ENCODE assay signal across 1 cellular context in the genomic region with DNA sequence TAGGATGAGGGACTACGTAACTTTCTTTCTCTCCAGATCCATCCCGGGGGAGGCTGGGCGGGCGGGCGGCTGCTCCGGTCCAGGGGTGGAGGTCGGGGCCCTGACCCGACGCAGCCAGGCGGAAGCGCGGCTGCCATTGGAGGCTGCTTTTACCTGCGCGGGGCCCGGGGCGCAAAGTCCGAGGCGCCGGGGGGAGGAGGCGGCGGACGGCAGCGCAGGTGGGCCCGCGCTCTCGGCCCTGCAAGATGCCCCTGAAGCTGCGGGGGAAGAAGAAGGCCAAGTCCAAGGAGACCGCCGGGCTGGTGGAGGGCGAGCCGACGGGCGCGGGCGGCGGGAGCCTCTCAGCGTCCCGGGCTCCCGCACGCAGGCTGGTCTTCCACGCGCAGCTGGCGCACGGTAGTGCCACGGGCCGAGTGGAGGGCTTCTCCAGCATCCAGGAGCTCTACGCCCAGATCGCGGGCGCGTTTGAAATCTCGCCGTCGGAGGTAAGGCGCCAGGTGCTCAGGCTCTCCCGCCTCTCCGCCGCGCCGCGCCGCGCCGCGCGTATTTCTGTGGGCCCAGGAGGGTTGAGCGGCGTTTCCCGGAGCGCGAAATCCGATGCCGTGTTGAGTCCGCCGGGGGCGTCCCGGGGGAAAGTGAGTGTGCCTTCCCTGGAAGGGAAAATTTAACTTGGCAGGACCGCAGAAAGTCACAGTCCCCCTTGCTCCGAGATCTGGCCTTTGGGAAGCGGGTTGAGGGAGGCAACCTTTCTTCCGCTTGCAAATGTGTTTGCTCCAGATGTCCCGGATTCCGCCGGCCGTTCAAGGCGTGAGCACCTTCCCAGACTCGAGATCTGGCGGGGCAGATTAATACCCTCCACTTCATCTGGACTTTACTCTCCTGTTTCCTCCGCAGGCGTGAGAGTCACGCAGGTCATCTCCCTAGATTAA.
A peak's percentile ranks its signal among the peaks of the same experiment; 100 is the strongest.
TF ChIP-seq lines count a peak whose summit lies in the region.

A gene with protein sequence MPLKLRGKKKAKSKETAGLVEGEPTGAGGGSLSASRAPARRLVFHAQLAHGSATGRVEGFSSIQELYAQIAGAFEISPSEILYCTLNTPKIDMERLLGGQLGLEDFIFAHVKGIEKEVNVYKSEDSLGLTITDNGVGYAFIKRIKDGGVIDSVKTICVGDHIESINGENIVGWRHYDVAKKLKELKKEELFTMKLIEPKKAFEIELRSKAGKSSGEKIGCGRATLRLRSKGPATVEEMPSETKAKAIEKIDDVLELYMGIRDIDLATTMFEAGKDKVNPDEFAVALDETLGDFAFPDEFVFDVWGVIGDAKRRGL (plus strand): TSS at position 117 of the 929 bp plus-strand sequence. CDS start 129 bp downstream, at position 246.

TF ChIP-seq in HepG2, 621 proteins besides CTCF, POLR2A, EP300 and RAD21 (continued from another document and continues in another):
- TF ChIP-seq, protein P1, sequence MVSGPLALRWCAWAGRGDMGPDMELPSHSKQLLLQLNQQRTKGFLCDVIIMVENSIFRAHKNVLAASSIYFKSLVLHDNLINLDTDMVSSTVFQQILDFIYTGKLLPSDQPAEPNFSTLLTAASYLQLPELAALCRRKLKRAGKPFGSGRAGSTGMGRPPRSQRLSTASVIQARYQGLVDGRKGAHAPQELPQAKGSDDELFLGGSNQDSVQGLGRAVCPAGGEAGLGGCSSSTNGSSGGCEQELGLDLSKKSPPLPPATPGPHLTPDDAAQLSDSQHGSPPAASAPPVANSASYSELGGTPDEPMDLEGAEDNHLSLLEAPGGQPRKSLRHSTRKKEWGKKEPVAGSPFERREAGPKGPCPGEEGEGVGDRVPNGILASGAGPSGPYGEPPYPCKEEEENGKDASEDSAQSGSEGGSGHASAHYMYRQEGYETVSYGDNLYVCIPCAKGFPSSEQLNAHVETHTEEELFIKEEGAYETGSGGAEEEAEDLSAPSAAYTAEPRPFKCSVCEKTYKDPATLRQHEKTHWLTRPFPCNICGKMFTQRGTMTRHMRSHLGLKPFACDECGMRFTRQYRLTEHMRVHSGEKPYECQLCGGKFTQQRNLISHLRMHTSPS (CRISPR knock-in tag; IDR thresholded peaks at IDR 0.05; ENCODE audit: low read depth): no peak
- TF ChIP-seq ZNF761 (CRISPR knock-in tag; conservative IDR thresholded peaks at IDR 0.05) (no peak), ZNF350 (CRISPR knock-in tag; IDR thresholded peaks at IDR 0.05; ENCODE audit: borderline replicate concordance, low read depth) (no peak), CHD2 (IDR thresholded peaks at IDR 0.05; ENCODE audit: low read depth, low read length) (no peak), HDAC1 (CRISPR knock-in tag; IDR thresholded peaks at IDR 0.05) (peak; percentile 13; the same call in 1 of the 2 replicates), ZFX (CRISPR knock-in tag; IDR thresholded peaks at IDR 0.05; ENCODE audit: low read depth) (peak; percentile 77), ZNF30 (CRISPR knock-in tag; IDR thresholded peaks at IDR 0.05) (no peak; the same call in 1 of the 2 replicates), ZNF678 (CRISPR knock-in tag; IDR thresholded peaks at IDR 0.05) (no peak), CBX2 (IDR thresholded peaks at IDR 0.05; ENCODE audit: low read depth, low read length) (no peak), CBX2 (CRISPR knock-in tag; IDR thresholded peaks at IDR 0.05; ENCODE audit: low read depth) (no peak), NFIB (CRISPR knock-in tag; IDR thresholded peaks at IDR 0.05; ENCODE audit: borderline replicate concordance) (no peak), MED1 (CRISPR knock-in tag; IDR thresholded peaks at IDR 0.05) (peak; percentile 77), SALL1 (CRISPR knock-in tag; IDR thresholded peaks at IDR 0.05) (peak; percentile 77), SCMH1 (CRISPR knock-in tag; IDR thresholded peaks at IDR 0.05; ENCODE audit: borderline replicate concordance) (no peak), NR3C1 (CRISPR knock-in tag; IDR thresholded peaks at IDR 0.05) (no peak), NCOA2 (CRISPR knock-in tag; IDR thresholded peaks at IDR 0.05) (no peak), HMGA1 (CRISPR knock-in tag; conservative IDR thresholded peaks at IDR 0.05) (no peak), MYC (CRISPR knock-in tag; IDR thresholded peaks at IDR 0.05; ENCODE audit: borderline replicate concordance) (peak; percentile 74; the same call in 1 of the 2 replicates), ZNF615 (CRISPR knock-in tag; IDR thresholded peaks at IDR 0.05; ENCODE audit: borderline replicate concordance) (no peak), ZNF333 (CRISPR knock-in tag; IDR thresholded peaks at IDR 0.05; ENCODE audit: borderline replicate concordance) (no peak; the same call in 1 of the 2 replicates), HMG20A (CRISPR knock-in tag; IDR thresholded peaks at IDR 0.05; ENCODE audit: borderline replicate concordance) (peak; percentile 34; the same call in 1 of the 2 replicates), SMAD3 (CRISPR knock-in tag; IDR thresholded peaks at IDR 0.05) (no peak), HNRNPLL (IDR thresholded peaks at IDR 0.05; ENCODE audit: low read depth, low read length, poor library complexity, severe bottlenecking) (peak; percentile 95), ZNF230 (CRISPR knock-in tag; IDR thresholded peaks at IDR 0.05) (peak; percentile 16; the same call in 1 of the 2 replicates), HNF4A (CRISPR knock-in tag; IDR thresholded peaks at IDR 0.05) (peak; percentile 89), ZFP90 (CRISPR knock-in tag; IDR thresholded peaks at IDR 0.05; ENCODE audit: borderline replicate concordance) (no peak), MAFF (IDR thresholded peaks at IDR 0.05; ENCODE audit: low read depth, low read length) (no peak), NBN (conservative IDR thresholded peaks at IDR 0.05) (no peak), ZNF263 (CRISPR knock-in tag; IDR thresholded peaks at IDR 0.05) (0 out of 2 replicates have a peak, but pooled peaks have one; percentile 9), ZFP36 (IDR thresholded peaks at IDR 0.05; ENCODE audit: borderline replicate concordance, low read depth, low read length, partially characterized antibody) (no peak), ZSCAN29 (CRISPR knock-in tag; conservative IDR thresholded peaks at IDR 0.05) (no peak), NFIC (IDR thresholded peaks at IDR 0.05; ENCODE audit: low read length) (no peak), NR1H2 (CRISPR knock-in tag; IDR thresholded peaks at IDR 0.05; ENCODE audit: borderline replicate concordance, low read depth) (no peak), ZNF468 (CRISPR knock-in tag; IDR thresholded peaks at IDR 0.05) (no peak), ZKSCAN1 (IDR thresholded peaks at IDR 0.05; ENCODE audit: low read length) (no peak), HNRNPK (IDR thresholded peaks at IDR 0.05; ENCODE audit: low read depth, low read length, poor library complexity, severe bottlenecking) (no peak), ESRRA (CRISPR knock-in tag; IDR thresholded peaks at IDR 0.05; ENCODE audit: low read depth) (0 out of 2 replicates have a peak, but pooled peaks have one; percentile 53), YEATS4 (CRISPR knock-in tag; IDR thresholded peaks at IDR 0.05; ENCODE audit: borderline replicate concordance) (peak; percentile 87), ZSCAN12 (CRISPR knock-in tag; IDR thresholded peaks at IDR 0.05) (no peak), ELF4 (CRISPR knock-in tag; IDR thresholded peaks at IDR 0.05; ENCODE audit: borderline replicate concordance) (no peak)
- TF ChIP-seq, protein P2, sequence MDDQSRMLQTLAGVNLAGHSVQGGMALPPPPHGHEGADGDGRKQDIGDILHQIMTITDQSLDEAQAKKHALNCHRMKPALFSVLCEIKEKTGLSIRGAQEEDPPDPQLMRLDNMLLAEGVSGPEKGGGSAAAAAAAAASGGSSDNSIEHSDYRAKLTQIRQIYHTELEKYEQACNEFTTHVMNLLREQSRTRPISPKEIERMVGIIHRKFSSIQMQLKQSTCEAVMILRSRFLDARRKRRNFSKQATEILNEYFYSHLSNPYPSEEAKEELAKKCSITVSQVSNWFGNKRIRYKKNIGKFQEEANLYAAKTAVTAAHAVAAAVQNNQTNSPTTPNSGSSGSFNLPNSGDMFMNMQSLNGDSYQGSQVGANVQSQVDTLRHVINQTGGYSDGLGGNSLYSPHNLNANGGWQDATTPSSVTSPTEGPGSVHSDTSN (CRISPR knock-in tag; IDR thresholded peaks at IDR 0.05; ENCODE audit: borderline replicate concordance): no peak; the same call in 1 of the 2 replicates
- TF ChIP-seq, protein P3, sequence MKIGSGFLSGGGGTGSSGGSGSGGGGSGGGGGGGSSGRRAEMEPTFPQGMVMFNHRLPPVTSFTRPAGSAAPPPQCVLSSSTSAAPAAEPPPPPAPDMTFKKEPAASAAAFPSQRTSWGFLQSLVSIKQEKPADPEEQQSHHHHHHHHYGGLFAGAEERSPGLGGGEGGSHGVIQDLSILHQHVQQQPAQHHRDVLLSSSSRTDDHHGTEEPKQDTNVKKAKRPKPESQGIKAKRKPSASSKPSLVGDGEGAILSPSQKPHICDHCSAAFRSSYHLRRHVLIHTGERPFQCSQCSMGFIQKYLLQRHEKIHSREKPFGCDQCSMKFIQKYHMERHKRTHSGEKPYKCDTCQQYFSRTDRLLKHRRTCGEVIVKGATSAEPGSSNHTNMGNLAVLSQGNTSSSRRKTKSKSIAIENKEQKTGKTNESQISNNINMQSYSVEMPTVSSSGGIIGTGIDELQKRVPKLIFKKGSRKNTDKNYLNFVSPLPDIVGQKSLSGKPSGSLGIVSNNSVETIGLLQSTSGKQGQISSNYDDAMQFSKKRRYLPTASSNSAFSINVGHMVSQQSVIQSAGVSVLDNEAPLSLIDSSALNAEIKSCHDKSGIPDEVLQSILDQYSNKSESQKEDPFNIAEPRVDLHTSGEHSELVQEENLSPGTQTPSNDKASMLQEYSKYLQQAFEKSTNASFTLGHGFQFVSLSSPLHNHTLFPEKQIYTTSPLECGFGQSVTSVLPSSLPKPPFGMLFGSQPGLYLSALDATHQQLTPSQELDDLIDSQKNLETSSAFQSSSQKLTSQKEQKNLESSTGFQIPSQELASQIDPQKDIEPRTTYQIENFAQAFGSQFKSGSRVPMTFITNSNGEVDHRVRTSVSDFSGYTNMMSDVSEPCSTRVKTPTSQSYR (CRISPR knock-in tag; IDR thresholded peaks at IDR 0.05; ENCODE audit: borderline replicate concordance): peak; percentile 69
- TF ChIP-seq, protein P4, sequence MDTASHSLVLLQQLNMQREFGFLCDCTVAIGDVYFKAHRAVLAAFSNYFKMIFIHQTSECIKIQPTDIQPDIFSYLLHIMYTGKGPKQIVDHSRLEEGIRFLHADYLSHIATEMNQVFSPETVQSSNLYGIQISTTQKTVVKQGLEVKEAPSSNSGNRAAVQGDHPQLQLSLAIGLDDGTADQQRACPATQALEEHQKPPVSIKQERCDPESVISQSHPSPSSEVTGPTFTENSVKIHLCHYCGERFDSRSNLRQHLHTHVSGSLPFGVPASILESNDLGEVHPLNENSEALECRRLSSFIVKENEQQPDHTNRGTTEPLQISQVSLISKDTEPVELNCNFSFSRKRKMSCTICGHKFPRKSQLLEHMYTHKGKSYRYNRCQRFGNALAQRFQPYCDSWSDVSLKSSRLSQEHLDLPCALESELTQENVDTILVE (CRISPR knock-in tag; IDR thresholded peaks at IDR 0.05): no peak
- TF ChIP-seq, protein P5, sequence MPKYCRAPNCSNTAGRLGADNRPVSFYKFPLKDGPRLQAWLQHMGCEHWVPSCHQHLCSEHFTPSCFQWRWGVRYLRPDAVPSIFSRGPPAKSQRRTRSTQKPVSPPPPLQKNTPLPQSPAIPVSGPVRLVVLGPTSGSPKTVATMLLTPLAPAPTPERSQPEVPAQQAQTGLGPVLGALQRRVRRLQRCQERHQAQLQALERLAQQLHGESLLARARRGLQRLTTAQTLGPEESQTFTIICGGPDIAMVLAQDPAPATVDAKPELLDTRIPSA (CRISPR knock-in tag; IDR thresholded peaks at IDR 0.05; ENCODE audit: borderline replicate concordance): no peak
- TF ChIP-seq, protein P6, sequence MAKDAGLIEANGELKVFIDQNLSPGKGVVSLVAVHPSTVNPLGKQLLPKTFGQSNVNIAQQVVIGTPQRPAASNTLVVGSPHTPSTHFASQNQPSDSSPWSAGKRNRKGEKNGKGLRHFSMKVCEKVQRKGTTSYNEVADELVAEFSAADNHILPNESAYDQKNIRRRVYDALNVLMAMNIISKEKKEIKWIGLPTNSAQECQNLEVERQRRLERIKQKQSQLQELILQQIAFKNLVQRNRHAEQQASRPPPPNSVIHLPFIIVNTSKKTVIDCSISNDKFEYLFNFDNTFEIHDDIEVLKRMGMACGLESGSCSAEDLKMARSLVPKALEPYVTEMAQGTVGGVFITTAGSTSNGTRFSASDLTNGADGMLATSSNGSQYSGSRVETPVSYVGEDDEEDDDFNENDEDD (CRISPR knock-in tag; IDR thresholded peaks at IDR 0.05; ENCODE audit: borderline replicate concordance): no peak
- TF ChIP-seq, protein P7, sequence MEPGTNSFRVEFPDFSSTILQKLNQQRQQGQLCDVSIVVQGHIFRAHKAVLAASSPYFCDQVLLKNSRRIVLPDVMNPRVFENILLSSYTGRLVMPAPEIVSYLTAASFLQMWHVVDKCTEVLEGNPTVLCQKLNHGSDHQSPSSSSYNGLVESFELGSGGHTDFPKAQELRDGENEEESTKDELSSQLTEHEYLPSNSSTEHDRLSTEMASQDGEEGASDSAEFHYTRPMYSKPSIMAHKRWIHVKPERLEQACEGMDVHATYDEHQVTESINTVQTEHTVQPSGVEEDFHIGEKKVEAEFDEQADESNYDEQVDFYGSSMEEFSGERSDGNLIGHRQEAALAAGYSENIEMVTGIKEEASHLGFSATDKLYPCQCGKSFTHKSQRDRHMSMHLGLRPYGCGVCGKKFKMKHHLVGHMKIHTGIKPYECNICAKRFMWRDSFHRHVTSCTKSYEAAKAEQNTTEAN (CRISPR knock-in tag; conservative IDR thresholded peaks at IDR 0.05): no peak; the same call in 1 of the 2 replicates
- TF ChIP-seq, protein P8, sequence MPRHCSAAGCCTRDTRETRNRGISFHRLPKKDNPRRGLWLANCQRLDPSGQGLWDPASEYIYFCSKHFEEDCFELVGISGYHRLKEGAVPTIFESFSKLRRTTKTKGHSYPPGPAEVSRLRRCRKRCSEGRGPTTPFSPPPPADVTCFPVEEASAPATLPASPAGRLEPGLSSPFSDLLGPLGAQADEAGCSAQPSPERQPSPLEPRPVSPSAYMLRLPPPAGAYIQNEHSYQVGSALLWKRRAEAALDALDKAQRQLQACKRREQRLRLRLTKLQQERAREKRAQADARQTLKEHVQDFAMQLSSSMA (CRISPR knock-in tag; IDR thresholded peaks at IDR 0.05): no peak
- TF ChIP-seq, protein P9, sequence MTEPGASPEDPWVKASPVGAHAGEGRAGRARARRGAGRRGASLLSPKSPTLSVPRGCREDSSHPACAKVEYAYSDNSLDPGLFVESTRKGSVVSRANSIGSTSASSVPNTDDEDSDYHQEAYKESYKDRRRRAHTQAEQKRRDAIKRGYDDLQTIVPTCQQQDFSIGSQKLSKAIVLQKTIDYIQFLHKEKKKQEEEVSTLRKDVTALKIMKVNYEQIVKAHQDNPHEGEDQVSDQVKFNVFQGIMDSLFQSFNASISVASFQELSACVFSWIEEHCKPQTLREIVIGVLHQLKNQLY (CRISPR knock-in tag; IDR thresholded peaks at IDR 0.05): no peak
- TF ChIP-seq, protein P10, sequence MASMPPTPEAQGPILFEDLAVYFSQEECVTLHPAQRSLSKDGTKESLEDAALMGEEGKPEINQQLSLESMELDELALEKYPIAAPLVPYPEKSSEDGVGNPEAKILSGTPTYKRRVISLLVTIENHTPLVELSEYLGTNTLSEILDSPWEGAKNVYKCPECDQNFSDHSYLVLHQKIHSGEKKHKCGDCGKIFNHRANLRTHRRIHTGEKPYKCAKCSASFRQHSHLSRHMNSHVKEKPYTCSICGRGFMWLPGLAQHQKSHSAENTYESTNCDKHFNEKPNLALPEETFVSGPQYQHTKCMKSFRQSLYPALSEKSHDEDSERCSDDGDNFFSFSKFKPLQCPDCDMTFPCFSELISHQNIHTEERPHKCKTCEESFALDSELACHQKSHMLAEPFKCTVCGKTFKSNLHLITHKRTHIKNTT (CRISPR knock-in tag; IDR thresholded peaks at IDR 0.05): no peak
